In the genomic region with DNA sequence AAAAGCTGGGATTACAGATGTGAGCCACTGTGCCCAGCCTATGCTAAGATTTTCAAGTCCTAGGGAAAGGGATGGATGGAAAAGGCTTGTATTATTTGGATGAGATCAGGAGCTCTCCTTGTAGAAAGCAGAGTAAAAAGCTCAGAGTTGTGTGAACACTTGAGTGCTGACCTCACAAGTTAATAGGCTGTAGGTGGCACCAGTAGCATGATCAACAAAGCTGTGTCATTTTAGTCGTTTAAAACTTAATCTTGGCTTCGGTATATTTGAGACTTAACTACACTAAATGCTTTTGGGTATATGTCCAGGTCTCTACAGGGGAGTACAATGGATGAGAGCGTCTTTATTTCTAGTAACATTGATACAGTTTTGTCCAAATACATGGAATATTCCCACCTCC, we compare ENCODE assay signal across 18 cellular contexts.
DNase-seq lines count a peak whose midpoint lies in the region; FAIRE-seq and TF ChIP-seq lines count a peak whose summit lies in the region.
"Had no signal": no experiment of that assay in that cellular context is flagged by ENCODE, and none has a peak within 500 bp of the region (broad histone marks: within the 10 kb centered on the region; RNA-seq: fewer than 3 reads in every experiment).

No MANE protein-coding gene starts in this region.

- DNase-seq in DMS53 (lab: John Stamatoyannopoulos, UW) (peak; percentile 1), DMS53 treated with DMSO at 0.1 percent for 48 hours (lab: John Stamatoyannopoulos, UW; ENCODE audit: unreplicated experiment) (no peak), LNCaP clone FGC (ENCODE audit: low read depth) (no peak), H1 (ENCODE audit: low read depth in 1 of 2, low spot score in 2 of 2) (no peak), SJCRH30 (no peak), lower leg skin (ENCODE audit: low spot score in 2 of 2) (no peak), SIG-M5 (lab: John Stamatoyannopoulos, UW) (no peak)
- DNase-seq: COR-L47, DND-41, GF-D8, GM23248, NCI-H1436 treated with DMSO at 0.1 percent for 48 hours, NCI-H2081 treated with DMSO at 0.1 percent for 48 hours, NCI-H345, NCI-H526 treated with DMSO at 0.1 percent for 48 hours had no signal

- 96% methylated on average over 3 of the region's 3 CpGs; no CpG with 5 or more reads in 1 of the 2 experiments for WGBS in H1 (ENCODE audit: extremely low coverage in 1 of 2, insufficient coverage in 1 of 2, insufficient read length in 1 of 2, insufficient replicate concordance in 2 of 2, low coverage in 1 of 2, low lambda C conversion rate in 2 of 2, missing lambda C conversion rate in 1 of 2), 2 experiments
- 73 to 74% methylated on average over 3 of the region's 3 CpGs for WGBS in lower leg skin, 2 donors

- H2BK12ac ChIP-seq in H1 (ENCODE audit: low read depth, low read length): no peak overlapping the region

- TF ChIP-seq RAD21 in H1 (IDR thresholded peaks at IDR 0.05 in 1 of 2, conservative IDR thresholded peaks at IDR 0.05 in 1 of 2; ENCODE audit: low read depth in 2 of 2, low read length in 2 of 2): peak; percentile 1 to 32; a peak in 1 of 4 replicates

- no peak overlapping the region for H3K9ac ChIP-seq in H1 (replicated peaks in 1 of 4; ENCODE audit: extremely low read depth in 1 of 4, low read depth in 3 of 4, low read length in 3 of 4)
- H3K9ac ChIP-seq: BLaER1 treated with 17β-estradiol and CSF1 and Interleukin-3, amounts not matched to agents 10 nM and 100 nM; GM23248 had no signal

- TF ChIP-seq CTCF in LNCaP clone FGC (IDR thresholded peaks at IDR 0.05; ENCODE audit: control insufficient read depth, extremely low read depth, insufficient read depth) (peak; percentile 32; the same call in 1 of the 2 replicates), H1 (IDR thresholded peaks at IDR 0.05; ENCODE audit: control extremely low read depth in 1 of 3, insufficient read depth in 1 of 3, low read depth in 1 of 3, low read length in 3 of 3) (no peak), nephron (IDR thresholded peaks at IDR 0.05; ENCODE audit: unreplicated experiment in 3 of 3) (no peak), lower leg skin (IDR thresholded peaks at IDR 0.05) (no peak)

- CTCF ChIA-PET in H1 (lab: Charles Lee; ENCODE audit: partially characterized antibody): interaction anchor here (1.0 to 1.2 kb wide), 2 partner anchors 12 to 77 kb away, joined by 3 read pairs; no protein-coding TSS in a partner anchor

- no peaks in the 10 kb centered on the region for H3K27me3 ChIP-seq in H1 (replicated peaks in 1 of 4; ENCODE audit: control insufficient read depth in 3 of 4, extremely low read depth in 1 of 4, insufficient read depth in 3 of 4, low read length in 3 of 4)
- no peaks in the 10 kb centered on the region for H3K27me3 ChIP-seq in SJCRH30
- H3K27me3 ChIP-seq: BLaER1 treated with 17β-estradiol and CSF1 and Interleukin-3, amounts not matched to agents 10 nM and 100 nM had no signal

- H3K4me2 ChIP-seq in H1 (ENCODE audit: insufficient read depth in 1 of 2, low read depth in 2 of 2, low read length in 2 of 2): no peak overlapping the region

- H2BK20ac ChIP-seq in H1 (ENCODE audit: low read length): no peak overlapping the region

- no peak overlapping the region for H3K18ac ChIP-seq in H1 (ENCODE audit: extremely low read depth, low read length)

- H2AFZ ChIP-seq in H1 (ENCODE audit: low read length): no peak overlapping the region
- H2AFZ ChIP-seq: GM23248 had no signal

- intact Hi-C loops in lower leg skin (cut with DNase I; ENCODE audit: low total_unique reads): no loop called here

- H4K91ac ChIP-seq in H1 (replicated peaks; ENCODE audit: insufficient read length, low read length): no peak overlapping the region

- H3K4me1 ChIP-seq in H1 (replicated peaks in 1 of 4; ENCODE audit: control insufficient read depth in 3 of 4, insufficient read depth in 4 of 4, low read length in 3 of 4) (peaks cover 0 to 7% (median 2%) of the 10 kb centered on the region in 4 experiments; a peak in 3 of 7 replicates), SJCRH30 (peaks cover 6% of the 10 kb centered on the region; the same call in 1 of the 2 replicates)

- no peak overlapping the region for H3K23ac ChIP-seq in H1 (ENCODE audit: insufficient read length)

- H4K20me1 ChIP-seq in H1 (replicated peaks in 1 of 2; ENCODE audit: control insufficient read depth in 1 of 2, insufficient read depth in 2 of 2, low read length in 2 of 2): no peaks in the 10 kb centered on the region
- H4K20me1 ChIP-seq: BLaER1 treated with 17β-estradiol and CSF1 and Interleukin-3, amounts not matched to agents 10 nM and 100 nM had no signal

- no peak overlapping the region for H2AK5ac ChIP-seq in H1 (ENCODE audit: low read depth, low read length)

- H3K14ac ChIP-seq in H1 (ENCODE audit: insufficient read length): no peak overlapping the region

- no peak overlapping the region for H3K4ac ChIP-seq in H1 (replicated peaks; ENCODE audit: insufficient read length, low read depth, low read length)

- no peaks in the 10 kb centered on the region for H3K27me3 Mint-ChIP-seq in nephron (ENCODE audit: low read depth)

- H3K4me3 ChIP-seq in LNCaP clone FGC (ENCODE audit: low read depth, low read length): no peak overlapping the region
- H3K4me3 ChIP-seq in H1 (ENCODE audit: extremely low read depth in 1 of 4, insufficient read depth in 2 of 4, low read depth in 3 of 4, low read length in 4 of 4): no peak overlapping the region
- H3K4me3 ChIP-seq in SJCRH30: no peak overlapping the region
- H3K4me3 ChIP-seq in lower leg skin (ENCODE audit: low read depth, poor library complexity, severe bottlenecking): no peak overlapping the region
- H3K4me3 ChIP-seq: BLaER1 treated with 17β-estradiol and CSF1 and Interleukin-3, amounts not matched to agents 10 nM and 100 nM; GM23248 had no signal

- peaks cover 30% of the 10 kb centered on the region for H3K4me1 Mint-ChIP-seq in nephron
- H3K4me1 Mint-ChIP-seq: IgD-negative memory B cell had no signal

- H3K36me3 ChIP-seq in H1 (ENCODE audit: control insufficient read depth in 2 of 4, insufficient read depth in 4 of 4, low read length in 3 of 4) (no peaks in the 10 kb centered on the region), SJCRH30 (no peaks in the 10 kb centered on the region)
- H3K36me3 ChIP-seq: BLaER1 treated with 17β-estradiol and CSF1 and Interleukin-3, amounts not matched to agents 10 nM and 100 nM had no signal

- no peak overlapping the region for H3K56ac ChIP-seq in H1 (replicated peaks; ENCODE audit: insufficient read length, low read depth, low read length)

- no peak overlapping the region for H2BK15ac ChIP-seq in H1 (ENCODE audit: low read length)

- no peak overlapping the region for H4K8ac ChIP-seq in H1 (ENCODE audit: extremely low read depth, insufficient read depth, low read length)

- no peak for TF ChIP-seq EP300 in H1 (IDR thresholded peaks at IDR 0.05; ENCODE audit: borderline replicate concordance in 1 of 2, low read depth in 2 of 2, low read length in 2 of 2)

- POLR2A ChIA-PET in H1 (lab: Charles Lee; ENCODE audit: partially characterized antibody): interaction anchor here (0.6 to 1.4 kb wide), 3 partner anchors 15 to 1317 kb away, joined by 3 to 4 read pairs (median 3); no protein-coding TSS in a partner anchor

- no peak for TF ChIP-seq POLR2A in H1 (IDR thresholded peaks at IDR 0.05; ENCODE audit: control extremely low read depth in 1 of 2, low read depth in 2 of 2, low read length in 2 of 2)
- no peak for TF ChIP-seq POLR2A in lower leg skin (IDR thresholded peaks at IDR 0.05)

- no peaks in the 10 kb centered on the region for H3K36me3 Mint-ChIP-seq in nephron (ENCODE audit: low read depth)
- H3K36me3 Mint-ChIP-seq: IgD-negative memory B cell had no signal

- no peaks in the 10 kb centered on the region for H3K23me2 ChIP-seq in H1 (ENCODE audit: low read depth, low read length)

- no peak overlapping the region for H2BK5ac ChIP-seq in H1 (ENCODE audit: low read depth, low read length)

- no peak for FAIRE-seq in H1 (lab: Jason Lieb, UNC)

- H4K5ac ChIP-seq in H1 (ENCODE audit: insufficient read length, low read depth, low read length): no peak overlapping the region

- no peak overlapping the region for H2BK120ac ChIP-seq in H1 (replicated peaks; ENCODE audit: low read depth, low read length)

- H3K27ac ChIP-seq in H1 (ENCODE audit: low read depth, low read length) (no peak overlapping the region), SJCRH30 (no peak overlapping the region)
- H3K27ac ChIP-seq: BLaER1 treated with 17β-estradiol and CSF1 and Interleukin-3, amounts not matched to agents 10 nM and 100 nM; GM23248 had no signal

- no peaks in the 10 kb centered on the region for H3K79me2 ChIP-seq in H1 (ENCODE audit: control insufficient read depth in 1 of 2, insufficient read depth in 2 of 2, low read length in 2 of 2)

- H3K79me1 ChIP-seq in H1 (ENCODE audit: low read depth, low read length): no peaks in the 10 kb centered on the region

- H3K9me3 ChIP-seq in H1 (ENCODE audit: insufficient read depth in 2 of 2, low read depth in 1 of 2, low read length in 1 of 2): no peaks in the 10 kb centered on the region
- H3K9me3 ChIP-seq in SJCRH30 (replicated peaks): no peaks in the 10 kb centered on the region; the same call in 1 of the 2 replicates
- H3K9me3 ChIP-seq: BLaER1 treated with 17β-estradiol and CSF1 and Interleukin-3, amounts not matched to agents 10 nM and 100 nM had no signal

- no peaks in the 10 kb centered on the region for H3K9me3 Mint-ChIP-seq in nephron
- H3K9me3 Mint-ChIP-seq: IgD-negative memory B cell had no signal

- H3K4me3 Mint-ChIP-seq in nephron: no peak overlapping the region
- H3K4me3 Mint-ChIP-seq: IgD-negative memory B cell had no signal

- H3K27ac Mint-ChIP-seq in nephron: peak overlapping the region; percentile 74 to 82 (median 80)
- H3K27ac Mint-ChIP-seq: IgD-negative memory B cell had no signal

TF ChIP-seq in H1, 55 proteins besides CTCF, POLR2A, EP300 and RAD21 (continues in another document):
- TF ChIP-seq TBP (IDR thresholded peaks at IDR 0.05; ENCODE audit: low read depth, low read length): no peak
- TF ChIP-seq BACH1 (IDR thresholded peaks at IDR 0.05; ENCODE audit: low read length): no peak
- no peak for TF ChIP-seq FOSL1 (IDR thresholded peaks at IDR 0.05; ENCODE audit: insufficient read depth, low read depth, low read length)
- no peak for TF ChIP-seq RNF2 (IDR thresholded peaks at IDR 0.05; ENCODE audit: borderline replicate concordance, low read depth, low read length, missing control alignments, poor library complexity, severe bottlenecking)
- TF ChIP-seq SAP30 (IDR thresholded peaks at IDR 0.05; ENCODE audit: insufficient read depth, insufficient replicate concordance, low read length): no peak
- TF ChIP-seq, protein P1, sequence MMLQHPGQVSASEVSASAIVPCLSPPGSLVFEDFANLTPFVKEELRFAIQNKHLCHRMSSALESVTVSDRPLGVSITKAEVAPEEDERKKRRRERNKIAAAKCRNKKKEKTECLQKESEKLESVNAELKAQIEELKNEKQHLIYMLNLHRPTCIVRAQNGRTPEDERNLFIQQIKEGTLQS (IDR thresholded peaks at IDR 0.05; ENCODE audit: insufficient read depth, low read depth, low read length): no peak
- TF ChIP-seq NRF1 (IDR thresholded peaks at IDR 0.05; ENCODE audit: low read depth, low read length): no peak
- TF ChIP-seq EGR1 (IDR thresholded peaks at IDR 0.05; ENCODE audit: borderline replicate concordance, low read depth, low read length): no peak
- TF ChIP-seq PHF8 (conservative IDR thresholded peaks at IDR 0.05; ENCODE audit: low read depth, low read length): no peak
- no peak for TF ChIP-seq ZNF274 (IDR thresholded peaks at IDR 0.05; ENCODE audit: borderline replicate concordance, extremely low read depth, low read length)
